ENCODE assay signal across 10 cellular contexts in the genomic region with DNA sequence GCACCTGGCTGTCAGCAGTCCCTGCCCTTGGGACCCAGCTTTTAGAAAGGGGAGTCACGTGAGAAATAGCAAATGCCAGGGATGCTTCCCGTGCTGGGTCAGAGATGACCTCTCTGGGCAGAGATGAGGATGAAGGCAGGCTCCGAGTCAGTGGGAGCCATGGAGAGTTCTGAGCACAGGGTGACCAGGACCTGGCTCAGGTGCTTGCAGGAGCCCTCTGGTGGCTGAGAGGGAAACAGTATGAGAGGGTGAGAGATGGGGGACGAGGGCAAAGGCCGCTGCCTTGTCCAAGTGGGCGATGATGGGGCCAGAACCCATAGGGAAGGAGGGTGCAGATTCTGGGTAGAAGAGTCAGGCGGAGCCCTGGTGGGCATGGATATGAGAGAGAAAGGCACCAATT. TPM values are rescaled to one million over a fixed set of nuclear protein-coding genes. Genes with fewer than 3 reads are reported as not detected.
DNase-seq lines count a peak whose midpoint lies in the region; ATAC-seq and TF ChIP-seq lines count a peak whose summit lies in the region.
"Had no signal": no experiment of that assay in that cellular context is flagged by ENCODE, and none has a peak within 500 bp of the region (broad histone marks: within the 10 kb centered on the region; RNA-seq: fewer than 3 reads in every experiment).

No MANE protein-coding gene starts in this region.

- H3K27ac Mint-ChIP-seq in activated CD4-positive, alpha-beta T cell treated with anti-CD3 and anti-CD28 coated beads for 36 hours: peak overlapping the region; percentile 39
- H3K27ac Mint-ChIP-seq in endothelial cell (ENCODE audit: unreplicated experiment): peak overlapping the region; percentile 75

- POLR2A ChIA-PET in activated CD4-positive, alpha-beta T cell treated with anti-CD3 and anti-CD28 coated beads for 36 hours (lab: Charles Lee): no interaction called here

- H3K4me3 ChIP-seq in OCI-LY3 (ENCODE audit: low read length): no peak overlapping the region
- no peak overlapping the region for H3K4me3 ChIP-seq in retinal pigment epithelial cell (ENCODE audit: low read length)

- CTCF ChIA-PET in activated CD4-positive, alpha-beta T cell treated with anti-CD3 and anti-CD28 coated beads for 36 hours (lab: Charles Lee): interaction anchor here (0.6 to 3.0 kb wide), 3 partner anchors 43 to 103 kb away, joined by 4 to 17 read pairs (median 10); partner anchors contain the start of gene DNM2

- intact Hi-C loops in activated CD4-positive, alpha-beta T cell treated with anti-CD3 and anti-CD28 coated beads for 36 hours (cut with DNase I, micrococcal nuclease): loop anchor here in 1 of 2 experiments (1.0 kb wide), 1 partner anchor 103 kb away; no protein-coding TSS in a partner anchor

- DNase-seq in activated CD4-positive, alpha-beta T cell treated with anti-CD3 and anti-CD28 coated beads for 36 hours: peak; percentile 33
- DNase-seq in activated CD4-positive, alpha-beta T cell treated with anti-CD3 and anti-CD28 coated beads, Interleukin-2, amount 50 U/mL, for 1 hour: no peak
- DNase-seq in endothelial cell (ENCODE audit: low spot score): no peak
- no peak for DNase-seq in retinal pigment epithelial cell (ENCODE audit: low read depth)
- no peak for DNase-seq in NCI-H526 (lab: John Stamatoyannopoulos, UW)
- DNase-seq: anterior cingulate cortex, NCI-H1105 treated with DMSO at 0.1 percent for 48 hours had no signal

- peak; percentile 53 for ATAC-seq in activated CD4-positive, alpha-beta T cell treated with anti-CD3 and anti-CD28 coated beads for 36 hours
- ATAC-seq in HG03135 (IDR thresholded peaks at IDR 0.05; ENCODE audit: unreplicated experiment) (no peak), GM19467 (IDR thresholded peaks at IDR 0.05; ENCODE audit: unreplicated experiment) (no peak)

- no peaks in the 10 kb centered on the region for H3K4me1 ChIP-seq in OCI-LY3 (ENCODE audit: low read length)

- no peaks in the 10 kb centered on the region for H3K9me3 ChIP-seq in OCI-LY3 (ENCODE audit: insufficient read depth, low read length)

- no peaks in the 10 kb centered on the region for H3K79me2 ChIP-seq in OCI-LY3 (ENCODE audit: low read length)

- no peak overlapping the region for H3K4me3 Mint-ChIP-seq in activated CD4-positive, alpha-beta T cell treated with anti-CD3 and anti-CD28 coated beads for 36 hours
- peak overlapping the region; percentile 86 for H3K4me3 Mint-ChIP-seq in endothelial cell (ENCODE audit: unreplicated experiment)

- H3K27ac ChIP-seq in OCI-LY3 (ENCODE audit: low read length): no peak overlapping the region

- no peaks in the 10 kb centered on the region for H3K9me3 Mint-ChIP-seq in activated CD4-positive, alpha-beta T cell treated with anti-CD3 and anti-CD28 coated beads for 36 hours (ENCODE audit: low read depth)
- H3K9me3 Mint-ChIP-seq in endothelial cell (ENCODE audit: unreplicated experiment): no peaks in the 10 kb centered on the region

- no peak overlapping the region for H2AFZ ChIP-seq in OCI-LY3 (ENCODE audit: low read depth, low read length)

- no peak overlapping the region for H3K9ac ChIP-seq in OCI-LY3 (ENCODE audit: low read length)

- TF ChIP-seq CTCF in OCI-LY3 (IDR thresholded peaks at IDR 0.05; ENCODE audit: low read depth, low read length) (peak; percentile 41), endothelial cell (IDR thresholded peaks at IDR 0.05; ENCODE audit: unreplicated experiment) (no peak), retinal pigment epithelial cell (conservative IDR thresholded peaks at IDR 0.05; ENCODE audit: low read depth, low read length) (peak; percentile 50)

- H3K4me1 Mint-ChIP-seq in activated CD4-positive, alpha-beta T cell treated with anti-CD3 and anti-CD28 coated beads for 36 hours: no peaks in the 10 kb centered on the region
- peaks cover 5% of the 10 kb centered on the region for H3K4me1 Mint-ChIP-seq in endothelial cell (ENCODE audit: unreplicated experiment)

- no peaks in the 10 kb centered on the region for H4K20me1 ChIP-seq in OCI-LY3 (ENCODE audit: insufficient read depth, low read length)

- H3K27me3 ChIP-seq in OCI-LY3 (ENCODE audit: low read depth, low read length): no peaks in the 10 kb centered on the region

- peaks cover 24% of the 10 kb centered on the region for H3K36me3 ChIP-seq in OCI-LY3 (replicated peaks; ENCODE audit: low read depth, low read length)

- peaks cover 33% of the 10 kb centered on the region for H3K36me3 Mint-ChIP-seq in activated CD4-positive, alpha-beta T cell treated with anti-CD3 and anti-CD28 coated beads for 36 hours (ENCODE audit: low read depth)
- peaks cover 25% of the 10 kb centered on the region for H3K36me3 Mint-ChIP-seq in endothelial cell (ENCODE audit: low read depth, unreplicated experiment)

- H3K27me3 Mint-ChIP-seq in activated CD4-positive, alpha-beta T cell treated with anti-CD3 and anti-CD28 coated beads for 36 hours: no peaks in the 10 kb centered on the region
- H3K27me3 Mint-ChIP-seq in endothelial cell (ENCODE audit: unreplicated experiment): peaks cover 6% of the 10 kb centered on the region

- H3K4me2 ChIP-seq in OCI-LY3 (ENCODE audit: low read length): no peak overlapping the region

RNA-seq across cellular contexts. Expression of gene TMED1, which starts 15.8 kb away (rescaled TPM):
- 10 to 100 TPM in 1 of 2 experiments, 1 to 10 TPM in 1; 8.7 to 15.3 TPM for total RNA-seq in activated CD4-positive, alpha-beta T cell treated with anti-CD3 and anti-CD28 coated beads for 36 hours
- 22.1 TPM for total RNA-seq in endothelial cell (ENCODE audit: unreplicated experiment)

RNA-seq across cellular contexts. Expression of gene C19orf38, which starts 28.0 kb away (rescaled TPM):
- 1 to 10 TPM; 2.7 to 3.6 TPM for total RNA-seq in activated CD4-positive, alpha-beta T cell treated with anti-CD3 and anti-CD28 coated beads for 36 hours
- total RNA-seq in endothelial cell (ENCODE audit: unreplicated experiment): not detected

RNA-seq across cellular contexts. Expression of gene CARM1, which starts 51.2 kb away (rescaled TPM):
- total RNA-seq in activated CD4-positive, alpha-beta T cell treated with anti-CD3 and anti-CD28 coated beads for 36 hours: 10 to 100 TPM; 82.3 to 96.8 TPM
- 63.2 TPM for total RNA-seq in endothelial cell (ENCODE audit: unreplicated experiment)
